14 cellular contexts compared by ENCODE assay signal in the genomic region with DNA sequence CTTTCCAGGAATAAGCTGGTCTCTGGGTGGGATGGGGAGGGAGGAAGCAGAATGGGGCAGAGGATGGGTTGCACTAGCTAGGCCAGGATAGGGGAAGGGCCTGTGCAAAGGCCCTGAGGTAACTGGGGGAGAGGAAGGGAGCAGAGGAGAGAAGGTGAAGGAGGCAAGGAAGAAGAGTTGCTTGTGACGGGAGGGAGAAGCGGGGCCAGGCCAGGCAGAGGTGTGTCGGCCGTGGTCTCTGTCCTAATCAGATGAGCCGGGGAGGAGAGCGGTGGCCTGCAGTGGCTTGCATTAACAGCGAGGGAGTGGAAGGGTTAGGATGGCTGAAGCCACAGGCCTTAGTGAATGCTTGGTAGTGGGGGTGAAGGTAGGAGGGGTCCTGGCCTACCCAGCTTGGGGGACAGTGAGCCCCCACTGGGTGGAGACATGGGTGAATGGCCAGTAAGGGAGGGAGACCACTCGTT. TPM values are rescaled to one million over a fixed set of nuclear protein-coding genes. Genes with fewer than 3 reads are reported as not detected.
DNase-seq lines count a peak whose midpoint lies in the region; ATAC-seq, FAIRE-seq and TF ChIP-seq lines count a peak whose summit lies in the region.
"Had no signal": no experiment of that assay in that cellular context is flagged by ENCODE, and none has a peak within 500 bp of the region (broad histone marks: within the 10 kb centered on the region; RNA-seq: fewer than 3 reads in every experiment).

No MANE protein-coding gene starts in this region.

- peak overlapping the region; percentile 66 for H3K27ac Mint-ChIP-seq in astrocyte (ENCODE audit: unreplicated experiment)
- H3K27ac Mint-ChIP-seq in nephron, result peak overlapping the region; percentile 92 to 97 (median 96)
- no peak overlapping the region for H3K27ac Mint-ChIP-seq in activated CD4-positive, alpha-beta T cell treated with anti-CD3 and anti-CD28 coated beads, Interleukin-2, amount 10 ng/mL, durations not matched to agents 7 days and 5 days

- peak overlapping the region; percentile 55 for H3K4me3 Mint-ChIP-seq in astrocyte (ENCODE audit: unreplicated experiment)
- H3K4me3 Mint-ChIP-seq in nephron, result peak overlapping the region in 2 of 3 experiments; percentile 29 to 56
- no peak overlapping the region for H3K4me3 Mint-ChIP-seq in activated CD4-positive, alpha-beta T cell treated with anti-CD3 and anti-CD28 coated beads, Interleukin-2, amount 10 ng/mL, durations not matched to agents 7 days and 5 days

- no peaks in the 10 kb centered on the region for H3K9me3 ChIP-seq in BLaER1
- no peaks in the 10 kb centered on the region for H3K9me3 ChIP-seq in astrocyte (ENCODE audit: insufficient read depth, low read depth, low read length)
- H3K9me3 ChIP-seq in PC-9 (ENCODE audit: insufficient read depth, low read depth), result no peaks in the 10 kb centered on the region

- H3K27me3 ChIP-seq in BLaER1 (no peaks in the 10 kb centered on the region), astrocyte (ENCODE audit: insufficient read depth, low read length) (no peaks in the 10 kb centered on the region), PC-9 (ENCODE audit: insufficient read depth, low read depth) (no peaks in the 10 kb centered on the region)

- TF ChIP-seq CTCF in astrocyte (IDR thresholded peaks at IDR 0.05; ENCODE audit: insufficient read depth, low read depth, low read length), result no peak
- TF ChIP-seq CTCF in nephron (IDR thresholded peaks at IDR 0.05; ENCODE audit: unreplicated experiment in 3 of 3), result no peak
- no peak for TF ChIP-seq CTCF in PC-9 (conservative IDR thresholded peaks at IDR 0.05)

- no peaks in the 10 kb centered on the region for H3K9me2 ChIP-seq in PC-9 (ENCODE audit: insufficient read depth)

- H3K79me2 ChIP-seq in astrocyte (ENCODE audit: insufficient read depth, low read length) (no peaks in the 10 kb centered on the region), PC-9 (ENCODE audit: low read depth) (no peaks in the 10 kb centered on the region)

- H3K36me3 Mint-ChIP-seq in astrocyte (ENCODE audit: low read depth, unreplicated experiment), result no peaks in the 10 kb centered on the region
- H3K36me3 Mint-ChIP-seq in nephron (ENCODE audit: low read depth), result no peaks in the 10 kb centered on the region
- no peaks in the 10 kb centered on the region for H3K36me3 Mint-ChIP-seq in activated CD4-positive, alpha-beta T cell treated with anti-CD3 and anti-CD28 coated beads, Interleukin-2, amount 10 ng/mL, durations not matched to agents 7 days and 5 days (ENCODE audit: low read depth)

- no TSS peak for BruUV-seq in PC-9 (replicated peaks; lab: Mats Ljungman, UMichigan)

- ATAC-seq in HG02798 (IDR thresholded peaks at IDR 0.05; ENCODE audit: poor library complexity, unreplicated experiment), result peak; percentile 12
- ATAC-seq in HG02759 (IDR thresholded peaks at IDR 0.05; ENCODE audit: unreplicated experiment), result no peak
- ATAC-seq: SK-N-SH treated with all-trans-retinoic acid at 6 μM for 48 hours had no signal

- H3K36me3 ChIP-seq in BLaER1, result no peaks in the 10 kb centered on the region
- H3K36me3 ChIP-seq in astrocyte (ENCODE audit: insufficient read depth, low read length), result no peaks in the 10 kb centered on the region
- no peaks in the 10 kb centered on the region for H3K36me3 ChIP-seq in PC-9 (ENCODE audit: low read depth)

- CTCF ChIA-PET in activated CD4-positive, alpha-beta T cell treated with anti-CD3 and anti-CD28 coated beads, Interleukin-2, amount 10 ng/mL, durations not matched to agents 7 days and 5 days (lab: Charles Lee), result interaction anchor here (0.6 to 2.5 kb wide), 4 partner anchors 13 to 49 kb away, joined by 3 to 5 read pairs (median 3); partner anchors contain the start of genes MIF and SLC2A11
- CTCF ChIA-PET in PC-9 (lab: Charles Lee), result no interaction called here

- no peak for FAIRE-seq in astrocyte (lab: Jason Lieb, UNC)

- DNase-seq in astrocyte (ENCODE audit: low read depth), result no peak
- no peak for DNase-seq in stimulated activated CD4-positive, alpha-beta T cell treated with anti-CD3 and anti-CD28 coated beads, Interleukin-1b, Interleukin-23, amount 100 ng/mL, for 48 hours
- DNase-seq in activated CD4-positive, alpha-beta T cell treated with anti-CD3 and anti-CD28 coated beads, Interleukin-2, amount 10 ng/mL, durations not matched to agents 7 days and 5 days, result no peak
- DNase-seq in PC-9, result no peak
- DNase-seq: activated naive CD4-positive, alpha-beta T cell treated with Interleukin-2 at 50 U/mL for 16 hours; Calu3; NCI-H1105 treated with DMSO at 0.1 percent for 48 hours; NK-92 treated with Interleukin-12 subunit alpha and Interleukin-12 subunit beta, amount 100 ng/mL, for 24 hours had no signal

- H3K4me2 ChIP-seq in BLaER1, result peak overlapping the region; percentile 89
- peak overlapping the region; percentile 52 for H3K4me2 ChIP-seq in astrocyte (ENCODE audit: low read length)
- no peak overlapping the region for H3K4me2 ChIP-seq in PC-9
- H3K4me2 ChIP-seq: smooth muscle cell had no signal

- H3K4me1 ChIP-seq in BLaER1 (peaks cover 93% of the 10 kb centered on the region), astrocyte (ENCODE audit: insufficient read depth, low read length) (peaks cover 21% of the 10 kb centered on the region), PC-9 (replicated peaks; ENCODE audit: insufficient read depth) (0 out of 2 replicates have a peak, but pooled peaks cover 6% of the 10 kb centered on the region)

- H3F3A ChIP-seq in PC-9 (ENCODE audit: insufficient read depth, low read depth), result no peaks in the 10 kb centered on the region; the same call in 1 of the 2 replicates

- peaks cover 32% of the 10 kb centered on the region for H3K4me1 Mint-ChIP-seq in astrocyte (ENCODE audit: low read depth, unreplicated experiment)
- H3K4me1 Mint-ChIP-seq in nephron, result peaks cover 68% of the 10 kb centered on the region
- H3K4me1 Mint-ChIP-seq in activated CD4-positive, alpha-beta T cell treated with anti-CD3 and anti-CD28 coated beads, Interleukin-2, amount 10 ng/mL, durations not matched to agents 7 days and 5 days, result peaks cover 6% of the 10 kb centered on the region

- no peak overlapping the region for H2AFZ ChIP-seq in astrocyte (ENCODE audit: low read depth, low read length)
- H2AFZ ChIP-seq in PC-9, result no peak overlapping the region

- H3K9me3 Mint-ChIP-seq in astrocyte (ENCODE audit: unreplicated experiment), result no peaks in the 10 kb centered on the region
- no peaks in the 10 kb centered on the region for H3K9me3 Mint-ChIP-seq in nephron
- H3K9me3 Mint-ChIP-seq in activated CD4-positive, alpha-beta T cell treated with anti-CD3 and anti-CD28 coated beads, Interleukin-2, amount 10 ng/mL, durations not matched to agents 7 days and 5 days, result no peaks in the 10 kb centered on the region

- H3K27me3 Mint-ChIP-seq in astrocyte (ENCODE audit: low read depth, unreplicated experiment) (peaks cover 10% of the 10 kb centered on the region), nephron (ENCODE audit: low read depth) (no peaks in the 10 kb centered on the region)
- no peaks in the 10 kb centered on the region for H3K27me3 Mint-ChIP-seq in activated CD4-positive, alpha-beta T cell treated with anti-CD3 and anti-CD28 coated beads, Interleukin-2, amount 10 ng/mL, durations not matched to agents 7 days and 5 days

- H4K20me1 ChIP-seq in BLaER1 (no peaks in the 10 kb centered on the region), astrocyte (ENCODE audit: insufficient read depth, low read length) (no peaks in the 10 kb centered on the region), PC-9 (ENCODE audit: insufficient read depth) (no peaks in the 10 kb centered on the region)

- peak overlapping the region; percentile 97 for H3K27ac ChIP-seq in BLaER1
- no peak overlapping the region for H3K27ac ChIP-seq in astrocyte (ENCODE audit: low read depth, low read length)
- H3K27ac ChIP-seq in PC-9, result no peak overlapping the region

- H3K9ac ChIP-seq in BLaER1 (peak overlapping the region; percentile 78), astrocyte (ENCODE audit: low read length) (no peak overlapping the region)

- intact Hi-C loops in PC-9 (cut with micrococcal nuclease; ENCODE audit: unreplicated experiment), result loop anchor here (5.0 kb wide), 1 partner anchor 302 kb away; no protein-coding TSS in a partner anchor

- H3K4me3 ChIP-seq in BLaER1, result no peak overlapping the region
- H3K4me3 ChIP-seq in astrocyte (ENCODE audit: insufficient read depth, low read depth, low read length), result no peak overlapping the region
- H3K4me3 ChIP-seq in PC-9, result no peak overlapping the region
- H3K4me3 ChIP-seq: smooth muscle cell had no signal

- POLR2A ChIA-PET in activated CD4-positive, alpha-beta T cell treated with anti-CD3 and anti-CD28 coated beads, Interleukin-2, amount 10 ng/mL, durations not matched to agents 7 days and 5 days (lab: Charles Lee), result no interaction called here
- POLR2A ChIA-PET in PC-9 (lab: Charles Lee; ENCODE audit: unreplicated experiment), result no interaction called here

RNA-seq across cellular contexts. Expression of gene DERL3, which starts 6.0 kb away (rescaled TPM):
- total RNA-seq in astrocyte (0.70 and 0.82 TPM in 2 replicates), PC-9 (2021) (0.41 and 1.2 TPM in 2 replicates)
- 1 to 10 TPM; 9.0 to 9.9 TPM for total RNA-seq in activated CD4-positive, alpha-beta T cell treated with anti-CD3 and anti-CD28 coated beads, Interleukin-2, amount 10 ng/mL, durations not matched to agents 7 days and 5 days

RNA-seq across cellular contexts. Expression of gene SLC2A11, which starts 12.9 kb away (rescaled TPM):
- total RNA-seq in astrocyte (19.1 and 19.6 TPM in 2 replicates), PC-9 (2021) (24.0 and 26.9 TPM in 2 replicates)
- total RNA-seq in activated CD4-positive, alpha-beta T cell treated with anti-CD3 and anti-CD28 coated beads, Interleukin-2, amount 10 ng/mL, durations not matched to agents 7 days and 5 days, result 1 to 10 TPM; 7.8 to 8.8 TPM

RNA-seq across cellular contexts. Expression of gene MIF, which starts 49.4 kb away (rescaled TPM):
- total RNA-seq in astrocyte (906 and 942 TPM in 2 replicates), PC-9 (2021) (531 and 695 TPM in 2 replicates)
- total RNA-seq in activated CD4-positive, alpha-beta T cell treated with anti-CD3 and anti-CD28 coated beads, Interleukin-2, amount 10 ng/mL, durations not matched to agents 7 days and 5 days, result 100 to 1,000 TPM; 716 to 730 TPM

RNA-seq across cellular contexts. Expression of gene SMARCB1, which starts 58.0 kb away (rescaled TPM):
- total RNA-seq in astrocyte (91.3 and 115 TPM in 2 replicates), PC-9 (2021) (61.7 and 80.2 TPM in 2 replicates)
- total RNA-seq in activated CD4-positive, alpha-beta T cell treated with anti-CD3 and anti-CD28 coated beads, Interleukin-2, amount 10 ng/mL, durations not matched to agents 7 days and 5 days, result 10 to 100 TPM; 91.4 to 92.6 TPM
